1 cellular context compared by ENCODE assay signal in the genomic region with DNA sequence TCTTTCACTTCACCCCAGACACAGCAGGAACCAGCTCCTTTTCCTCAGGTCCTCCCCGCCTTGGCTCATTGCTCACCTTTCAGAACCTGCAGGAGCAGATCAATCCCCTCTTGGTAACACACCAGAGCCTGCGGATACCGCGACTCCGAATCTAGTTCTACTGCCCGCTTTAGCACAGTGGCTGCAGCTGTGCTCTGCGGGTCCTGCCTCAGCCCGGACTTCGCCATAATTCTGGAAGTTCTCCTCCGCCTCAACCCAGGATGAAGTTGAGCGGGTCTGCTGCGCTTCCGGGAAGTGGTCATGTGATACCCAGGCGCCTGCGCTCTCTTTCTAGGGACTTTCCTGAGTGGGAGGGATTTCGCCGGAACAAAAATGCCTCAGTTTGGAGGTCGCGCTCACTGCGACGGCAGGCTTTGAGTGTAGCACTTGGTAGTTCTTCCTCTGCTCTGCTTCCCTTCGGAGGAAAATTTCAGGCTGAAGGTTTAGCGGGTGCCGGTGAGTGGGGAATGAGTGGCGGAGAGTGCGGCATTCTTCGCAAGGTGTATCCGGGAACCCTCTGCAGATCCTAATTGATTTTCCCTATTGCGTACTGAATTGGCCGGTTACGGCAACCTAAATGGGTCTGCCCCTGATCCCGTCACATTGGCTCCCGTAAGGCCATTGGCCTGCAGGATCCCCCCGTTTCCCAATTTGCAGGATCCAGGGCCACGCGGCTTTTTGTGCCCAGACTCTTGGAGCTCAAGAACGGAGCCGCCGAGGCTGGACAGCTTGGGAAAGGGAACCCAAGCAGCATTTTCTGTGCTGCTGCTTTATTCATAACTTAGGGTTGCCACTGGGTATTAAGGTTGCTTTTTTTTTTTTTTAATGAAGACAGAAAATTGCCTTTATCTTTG.
TF ChIP-seq lines count a peak whose summit lies in the region.

A gene (minus strand): TSS at position 304 of the 893 bp plus-strand sequence. CDS start 77 bp downstream, at position 227.
A gene (plus strand): TSS at position 430 of the 893 bp plus-strand sequence. CDS start 5,020 bp downstream, outside the sequence.

TF ChIP-seq in HepG2, 621 proteins besides CTCF, POLR2A, EP300 and RAD21 (continued from another document and continues in another):
- TF ChIP-seq, protein P1, sequence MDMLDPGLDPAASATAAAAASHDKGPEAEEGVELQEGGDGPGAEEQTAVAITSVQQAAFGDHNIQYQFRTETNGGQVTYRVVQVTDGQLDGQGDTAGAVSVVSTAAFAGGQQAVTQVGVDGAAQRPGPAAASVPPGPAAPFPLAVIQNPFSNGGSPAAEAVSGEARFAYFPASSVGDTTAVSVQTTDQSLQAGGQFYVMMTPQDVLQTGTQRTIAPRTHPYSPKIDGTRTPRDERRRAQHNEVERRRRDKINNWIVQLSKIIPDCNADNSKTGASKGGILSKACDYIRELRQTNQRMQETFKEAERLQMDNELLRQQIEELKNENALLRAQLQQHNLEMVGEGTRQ (IDR thresholded peaks at IDR 0.05; ENCODE audit: low read depth, low read length): peak; percentile 92
- TF ChIP-seq, protein P1 (CRISPR knock-in tag; IDR thresholded peaks at IDR 0.05; ENCODE audit: borderline replicate concordance): peak; percentile 99
- peak; percentile 87 for TF ChIP-seq ZNF543 (CRISPR knock-in tag; IDR thresholded peaks at IDR 0.05)
- TF ChIP-seq ZBTB21 (CRISPR knock-in tag; IDR thresholded peaks at IDR 0.05): peak; percentile 87
- peak; percentile 83 for TF ChIP-seq ZNF777 (CRISPR knock-in tag; IDR thresholded peaks at IDR 0.05)
- no peak for TF ChIP-seq AKAP8 (CRISPR knock-in tag; IDR thresholded peaks at IDR 0.05)
- TF ChIP-seq ZNF567 (CRISPR knock-in tag; IDR thresholded peaks at IDR 0.05; ENCODE audit: borderline replicate concordance): peak; percentile 91
- TF ChIP-seq ESRRA (CRISPR knock-in tag; IDR thresholded peaks at IDR 0.05; ENCODE audit: low read depth): peak; percentile 87; the same call in 1 of the 2 replicates
- TF ChIP-seq IRF2 (CRISPR knock-in tag; IDR thresholded peaks at IDR 0.05): peak; percentile 98
- TF ChIP-seq HHEX (CRISPR knock-in tag; IDR thresholded peaks at IDR 0.05): peak; percentile 36; the same call in 1 of the 2 replicates
- TF ChIP-seq, protein P2, sequence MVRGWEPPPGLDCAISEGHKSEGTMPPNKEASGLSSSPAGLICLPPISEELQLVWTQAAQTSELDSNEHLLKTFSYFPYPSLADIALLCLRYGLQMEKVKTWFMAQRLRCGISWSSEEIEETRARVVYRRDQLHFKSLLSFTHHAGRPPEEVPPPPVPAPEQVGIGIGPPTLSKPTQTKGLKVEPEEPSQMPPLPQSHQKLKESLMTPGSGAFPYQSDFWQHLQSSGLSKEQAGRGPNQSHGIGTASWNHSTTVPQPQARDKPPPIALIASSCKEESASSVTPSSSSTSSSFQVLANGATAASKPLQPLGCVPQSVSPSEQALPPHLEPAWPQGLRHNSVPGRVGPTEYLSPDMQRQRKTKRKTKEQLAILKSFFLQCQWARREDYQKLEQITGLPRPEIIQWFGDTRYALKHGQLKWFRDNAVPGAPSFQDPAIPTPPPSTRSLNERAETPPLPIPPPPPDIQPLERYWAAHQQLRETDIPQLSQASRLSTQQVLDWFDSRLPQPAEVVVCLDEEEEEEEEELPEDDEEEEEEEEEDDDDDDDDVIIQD (CRISPR knock-in tag; IDR thresholded peaks at IDR 0.05; ENCODE audit: low read depth): peak; percentile 86
- TF ChIP-seq KMT2B (CRISPR knock-in tag; IDR thresholded peaks at IDR 0.05): peak; percentile 99
- TF ChIP-seq, protein P3, sequence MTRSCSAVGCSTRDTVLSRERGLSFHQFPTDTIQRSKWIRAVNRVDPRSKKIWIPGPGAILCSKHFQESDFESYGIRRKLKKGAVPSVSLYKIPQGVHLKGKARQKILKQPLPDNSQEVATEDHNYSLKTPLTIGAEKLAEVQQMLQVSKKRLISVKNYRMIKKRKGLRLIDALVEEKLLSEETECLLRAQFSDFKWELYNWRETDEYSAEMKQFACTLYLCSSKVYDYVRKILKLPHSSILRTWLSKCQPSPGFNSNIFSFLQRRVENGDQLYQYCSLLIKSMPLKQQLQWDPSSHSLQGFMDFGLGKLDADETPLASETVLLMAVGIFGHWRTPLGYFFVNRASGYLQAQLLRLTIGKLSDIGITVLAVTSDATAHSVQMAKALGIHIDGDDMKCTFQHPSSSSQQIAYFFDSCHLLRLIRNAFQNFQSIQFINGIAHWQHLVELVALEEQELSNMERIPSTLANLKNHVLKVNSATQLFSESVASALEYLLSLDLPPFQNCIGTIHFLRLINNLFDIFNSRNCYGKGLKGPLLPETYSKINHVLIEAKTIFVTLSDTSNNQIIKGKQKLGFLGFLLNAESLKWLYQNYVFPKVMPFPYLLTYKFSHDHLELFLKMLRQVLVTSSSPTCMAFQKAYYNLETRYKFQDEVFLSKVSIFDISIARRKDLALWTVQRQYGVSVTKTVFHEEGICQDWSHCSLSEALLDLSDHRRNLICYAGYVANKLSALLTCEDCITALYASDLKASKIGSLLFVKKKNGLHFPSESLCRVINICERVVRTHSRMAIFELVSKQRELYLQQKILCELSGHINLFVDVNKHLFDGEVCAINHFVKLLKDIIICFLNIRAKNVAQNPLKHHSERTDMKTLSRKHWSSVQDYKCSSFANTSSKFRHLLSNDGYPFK (CRISPR knock-in tag; IDR thresholded peaks at IDR 0.05; ENCODE audit: borderline replicate concordance): peak; percentile 94
- peak; percentile 83 for TF ChIP-seq TP53 (CRISPR knock-in tag; conservative IDR thresholded peaks at IDR 0.05)
- no peak for TF ChIP-seq SOX6 (IDR thresholded peaks at IDR 0.05)
- peak; percentile 82 for TF ChIP-seq SOX6 (CRISPR knock-in tag; IDR thresholded peaks at IDR 0.05)
- peak; percentile 96; the same call in 1 of the 2 replicates for TF ChIP-seq CBX5 (CRISPR knock-in tag; IDR thresholded peaks at IDR 0.05; ENCODE audit: borderline replicate concordance)
- TF ChIP-seq ARHGAP35 (CRISPR knock-in tag; IDR thresholded peaks at IDR 0.05; ENCODE audit: borderline replicate concordance): peak; percentile 86; the same call in 1 of the 2 replicates
- 0 out of 2 replicates have a peak, but pooled peaks have one; percentile 62 for TF ChIP-seq MTA1 (CRISPR knock-in tag; IDR thresholded peaks at IDR 0.05; ENCODE audit: borderline replicate concordance)
- TF ChIP-seq, protein P4, sequence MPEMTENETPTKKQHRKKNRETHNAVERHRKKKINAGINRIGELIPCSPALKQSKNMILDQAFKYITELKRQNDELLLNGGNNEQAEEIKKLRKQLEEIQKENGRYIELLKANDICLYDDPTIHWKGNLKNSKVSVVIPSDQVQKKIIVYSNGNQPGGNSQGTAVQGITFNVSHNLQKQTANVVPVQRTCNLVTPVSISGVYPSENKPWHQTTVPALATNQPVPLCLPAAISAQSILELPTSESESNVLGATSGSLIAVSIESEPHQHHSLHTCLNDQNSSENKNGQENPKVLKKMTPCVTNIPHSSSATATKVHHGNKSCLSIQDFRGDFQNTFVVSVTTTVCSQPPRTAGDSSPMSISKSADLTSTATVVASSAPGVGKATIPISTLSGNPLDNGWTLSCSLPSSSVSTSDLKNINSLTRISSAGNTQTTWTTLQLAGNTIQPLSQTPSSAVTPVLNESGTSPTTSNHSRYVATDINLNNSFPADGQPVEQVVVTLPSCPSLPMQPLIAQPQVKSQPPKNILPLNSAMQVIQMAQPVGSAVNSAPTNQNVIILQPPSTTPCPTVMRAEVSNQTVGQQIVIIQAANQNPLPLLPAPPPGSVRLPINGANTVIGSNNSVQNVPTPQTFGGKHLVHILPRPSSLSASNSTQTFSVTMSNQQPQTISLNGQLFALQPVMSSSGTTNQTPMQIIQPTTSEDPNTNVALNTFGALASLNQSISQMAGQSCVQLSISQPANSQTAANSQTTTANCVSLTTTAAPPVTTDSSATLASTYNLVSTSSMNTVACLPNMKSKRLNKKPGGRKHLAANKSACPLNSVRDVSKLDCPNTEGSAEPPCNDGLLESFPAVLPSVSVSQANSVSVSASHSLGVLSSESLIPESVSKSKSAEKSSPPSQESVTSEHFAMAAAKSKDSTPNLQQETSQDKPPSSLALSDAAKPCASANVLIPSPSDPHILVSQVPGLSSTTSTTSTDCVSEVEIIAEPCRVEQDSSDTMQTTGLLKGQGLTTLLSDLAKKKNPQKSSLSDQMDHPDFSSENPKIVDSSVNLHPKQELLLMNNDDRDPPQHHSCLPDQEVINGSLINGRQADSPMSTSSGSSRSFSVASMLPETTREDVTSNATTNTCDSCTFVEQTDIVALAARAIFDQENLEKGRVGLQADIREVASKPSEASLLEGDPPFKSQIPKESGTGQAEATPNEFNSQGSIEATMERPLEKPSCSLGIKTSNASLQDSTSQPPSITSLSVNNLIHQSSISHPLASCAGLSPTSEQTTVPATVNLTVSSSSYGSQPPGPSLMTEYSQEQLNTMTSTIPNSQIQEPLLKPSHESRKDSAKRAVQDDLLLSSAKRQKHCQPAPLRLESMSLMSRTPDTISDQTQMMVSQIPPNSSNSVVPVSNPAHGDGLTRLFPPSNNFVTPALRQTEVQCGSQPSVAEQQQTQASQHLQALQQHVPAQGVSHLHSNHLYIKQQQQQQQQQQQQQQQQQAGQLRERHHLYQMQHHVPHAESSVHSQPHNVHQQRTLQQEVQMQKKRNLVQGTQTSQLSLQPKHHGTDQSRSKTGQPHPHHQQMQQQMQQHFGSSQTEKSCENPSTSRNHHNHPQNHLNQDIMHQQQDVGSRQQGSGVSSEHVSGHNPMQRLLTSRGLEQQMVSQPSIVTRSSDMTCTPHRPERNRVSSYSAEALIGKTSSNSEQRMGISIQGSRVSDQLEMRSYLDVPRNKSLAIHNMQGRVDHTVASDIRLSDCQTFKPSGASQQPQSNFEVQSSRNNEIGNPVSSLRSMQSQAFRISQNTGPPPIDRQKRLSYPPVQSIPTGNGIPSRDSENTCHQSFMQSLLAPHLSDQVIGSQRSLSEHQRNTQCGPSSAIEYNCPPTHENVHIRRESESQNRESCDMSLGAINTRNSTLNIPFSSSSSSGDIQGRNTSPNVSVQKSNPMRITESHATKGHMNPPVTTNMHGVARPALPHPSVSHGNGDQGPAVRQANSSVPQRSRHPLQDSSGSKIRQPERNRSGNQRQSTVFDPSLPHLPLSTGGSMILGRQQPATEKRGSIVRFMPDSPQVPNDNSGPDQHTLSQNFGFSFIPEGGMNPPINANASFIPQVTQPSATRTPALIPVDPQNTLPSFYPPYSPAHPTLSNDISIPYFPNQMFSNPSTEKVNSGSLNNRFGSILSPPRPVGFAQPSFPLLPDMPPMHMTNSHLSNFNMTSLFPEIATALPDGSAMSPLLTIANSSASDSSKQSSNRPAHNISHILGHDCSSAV (CRISPR knock-in tag; IDR thresholded peaks at IDR 0.05; ENCODE audit: borderline replicate concordance): peak; percentile 41; the same call in 1 of the 2 replicates
- peak; percentile 23 for TF ChIP-seq STAG1 (CRISPR knock-in tag; IDR thresholded peaks at IDR 0.05)
- TF ChIP-seq NFATC3 (CRISPR knock-in tag; IDR thresholded peaks at IDR 0.05): peak; percentile 99
- TF ChIP-seq, protein P5, sequence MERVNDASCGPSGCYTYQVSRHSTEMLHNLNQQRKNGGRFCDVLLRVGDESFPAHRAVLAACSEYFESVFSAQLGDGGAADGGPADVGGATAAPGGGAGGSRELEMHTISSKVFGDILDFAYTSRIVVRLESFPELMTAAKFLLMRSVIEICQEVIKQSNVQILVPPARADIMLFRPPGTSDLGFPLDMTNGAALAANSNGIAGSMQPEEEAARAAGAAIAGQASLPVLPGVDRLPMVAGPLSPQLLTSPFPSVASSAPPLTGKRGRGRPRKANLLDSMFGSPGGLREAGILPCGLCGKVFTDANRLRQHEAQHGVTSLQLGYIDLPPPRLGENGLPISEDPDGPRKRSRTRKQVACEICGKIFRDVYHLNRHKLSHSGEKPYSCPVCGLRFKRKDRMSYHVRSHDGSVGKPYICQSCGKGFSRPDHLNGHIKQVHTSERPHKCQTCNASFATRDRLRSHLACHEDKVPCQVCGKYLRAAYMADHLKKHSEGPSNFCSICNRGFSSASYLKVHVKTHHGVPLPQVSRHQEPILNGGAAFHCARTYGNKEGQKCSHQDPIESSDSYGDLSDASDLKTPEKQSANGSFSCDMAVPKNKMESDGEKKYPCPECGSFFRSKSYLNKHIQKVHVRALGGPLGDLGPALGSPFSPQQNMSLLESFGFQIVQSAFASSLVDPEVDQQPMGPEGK (CRISPR knock-in tag; IDR thresholded peaks at IDR 0.05): peak; percentile 58; the same call in 1 of the 2 replicates
- peak; percentile 90 for TF ChIP-seq ZNF33B (CRISPR knock-in tag; IDR thresholded peaks at IDR 0.05)
- peak; percentile 78; the same call in 1 of the 2 replicates for TF ChIP-seq ARID2 (CRISPR knock-in tag; IDR thresholded peaks at IDR 0.05; ENCODE audit: borderline replicate concordance)
- TF ChIP-seq FOXK2 (IDR thresholded peaks at IDR 0.05): 0 out of 2 replicates have a peak, but pooled peaks have one; percentile 6
- TF ChIP-seq ONECUT2 (CRISPR knock-in tag; IDR thresholded peaks at IDR 0.05): no peak; the same call in 1 of the 2 replicates
- peak; percentile 92 for TF ChIP-seq ZFP1 (CRISPR knock-in tag; IDR thresholded peaks at IDR 0.05)
- TF ChIP-seq FOXJ3 (CRISPR knock-in tag; IDR thresholded peaks at IDR 0.05; ENCODE audit: borderline replicate concordance): peak; percentile 69; the same call in 1 of the 2 replicates
- TF ChIP-seq, protein P6, sequence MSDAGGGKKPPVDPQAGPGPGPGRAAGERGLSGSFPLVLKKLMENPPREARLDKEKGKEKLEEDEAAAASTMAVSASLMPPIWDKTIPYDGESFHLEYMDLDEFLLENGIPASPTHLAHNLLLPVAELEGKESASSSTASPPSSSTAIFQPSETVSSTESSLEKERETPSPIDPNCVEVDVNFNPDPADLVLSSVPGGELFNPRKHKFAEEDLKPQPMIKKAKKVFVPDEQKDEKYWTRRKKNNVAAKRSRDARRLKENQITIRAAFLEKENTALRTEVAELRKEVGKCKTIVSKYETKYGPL (CRISPR knock-in tag; IDR thresholded peaks at IDR 0.05): peak; percentile 72
- TF ChIP-seq, protein P7, sequence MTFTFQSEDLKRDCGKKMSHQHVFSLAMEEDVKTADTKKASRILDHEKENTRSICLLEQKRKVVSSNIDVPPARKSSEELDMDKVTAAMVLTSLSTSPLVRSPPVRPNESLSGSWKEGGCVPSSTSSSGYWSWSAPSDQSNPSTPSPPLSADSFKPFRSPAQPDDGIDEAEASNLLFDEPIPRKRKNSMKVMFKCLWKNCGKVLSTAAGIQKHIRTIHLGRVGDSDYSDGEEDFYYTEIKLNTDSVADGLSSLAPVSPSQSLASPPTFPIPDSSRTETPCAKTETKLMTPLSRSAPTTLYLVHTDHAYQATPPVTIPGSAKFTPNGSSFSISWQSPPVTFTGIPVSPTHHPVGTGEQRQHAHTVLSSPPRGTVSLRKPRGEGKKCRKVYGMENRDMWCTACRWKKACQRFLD (CRISPR knock-in tag; IDR thresholded peaks at IDR 0.05; ENCODE audit: borderline replicate concordance): peak; percentile 97
- TF ChIP-seq, protein P8, sequence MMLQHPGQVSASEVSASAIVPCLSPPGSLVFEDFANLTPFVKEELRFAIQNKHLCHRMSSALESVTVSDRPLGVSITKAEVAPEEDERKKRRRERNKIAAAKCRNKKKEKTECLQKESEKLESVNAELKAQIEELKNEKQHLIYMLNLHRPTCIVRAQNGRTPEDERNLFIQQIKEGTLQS (CRISPR knock-in tag; IDR thresholded peaks at IDR 0.05): no peak
- no peak; the same call in 1 of the 2 replicates for TF ChIP-seq MAFF (IDR thresholded peaks at IDR 0.05; ENCODE audit: low read depth, low read length)
- TF ChIP-seq SYNCRIP (IDR thresholded peaks at IDR 0.05; ENCODE audit: insufficient read depth, low read depth, low read length): no peak
- peak; percentile 86 for TF ChIP-seq KLF12 (CRISPR knock-in tag; IDR thresholded peaks at IDR 0.05; ENCODE audit: borderline replicate concordance)
